22 cellular contexts compared by ENCODE assay signal in the genomic region with DNA sequence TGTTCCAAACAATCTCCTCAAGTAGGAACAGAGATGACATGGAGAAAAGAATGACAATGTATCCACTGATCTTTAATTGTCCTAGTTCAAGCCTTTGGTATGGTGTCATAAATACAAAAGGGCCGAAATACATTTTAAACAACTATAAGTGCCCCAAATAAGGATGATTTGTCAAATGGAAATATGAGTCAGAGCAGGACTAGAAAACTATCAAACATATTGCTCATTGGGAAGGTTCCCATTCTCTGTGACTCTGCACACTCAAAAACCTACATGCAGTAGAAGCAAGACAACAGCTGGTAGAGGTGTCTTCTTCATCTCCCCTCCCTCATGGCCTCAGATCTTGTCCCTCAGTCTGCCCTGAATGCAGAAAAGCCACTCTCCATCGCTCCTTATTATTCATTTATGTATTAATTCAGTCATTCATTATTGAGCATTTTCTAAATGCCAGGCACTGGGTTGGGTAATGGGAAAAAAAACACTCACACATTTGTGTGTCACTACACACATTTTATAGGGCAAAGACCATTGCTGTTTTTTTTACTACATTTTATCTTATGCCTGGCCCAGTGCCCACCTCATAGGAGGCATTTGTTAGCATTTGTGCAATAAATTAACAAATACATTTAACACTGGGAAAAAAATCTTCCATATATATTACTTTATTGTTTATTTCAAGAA. TPM values are rescaled to one million over a fixed set of nuclear protein-coding genes. Genes with fewer than 3 reads are reported as not detected.
A peak's percentile ranks its signal among the peaks of the same experiment; 100 is the strongest.
DNase-seq lines count a peak whose midpoint lies in the region; ATAC-seq and TF ChIP-seq lines count a peak whose summit lies in the region.
"Had no signal": no experiment of that assay in that cellular context is flagged by ENCODE, and none has a peak within 500 bp of the region (broad histone marks: within the 10 kb centered on the region; RNA-seq: fewer than 3 reads in every experiment).

No MANE protein-coding gene starts in this region.

- peaks cover 62% of the 10 kb centered on the region for H3K4me1 Mint-ChIP-seq in Calu3 (ENCODE audit: low read depth, unreplicated experiment)

- no TSS peak for BruUV-seq in Calu3 (replicated peaks; lab: Mats Ljungman, UMichigan)
- BruUV-seq in mammary epithelial cell (replicated peaks; lab: Mats Ljungman, UMichigan), result no TSS peak

- peak; percentile 20 for ATAC-seq in GM18502 (IDR thresholded peaks at IDR 0.05; ENCODE audit: poor library complexity, unreplicated experiment)
- ATAC-seq in HG03442 (IDR thresholded peaks at IDR 0.05; ENCODE audit: unreplicated experiment), result peak; percentile 27
- ATAC-seq in left lobe of liver, result no peak
- ATAC-seq in GM21529 (IDR thresholded peaks at IDR 0.05; ENCODE audit: unreplicated experiment), result no peak
- no peak for ATAC-seq in sciatic nerve
- ATAC-seq: body of pancreas, gastroesophageal sphincter, mucosa of descending colon had no signal

- DNase-seq in Calu3 (peak; percentile 35), mammary epithelial cell (no peak), left lobe of liver (ENCODE audit: low spot score) (no peak), sciatic nerve (ENCODE audit: low spot score) (no peak), AG08395 (ENCODE audit: low spot score) (no peak)
- DNase-seq: activated naive CD4-positive, alpha-beta T cell treated with anti-CD3 and anti-CD28 coated beads, Interleukin-2, amount 50 U/mL, for 16 hours; Caco-2; erythroblast; GOT3; mucosa of descending colon; NCI-H1048; NCI-H526 treated with DMSO at 0.1 percent for 48 hours; OCI-M1; testis had no signal

- no peaks in the 10 kb centered on the region for H3K27me3 ChIP-seq in mammary epithelial cell (ENCODE audit: insufficient read depth, low read length)
- H3K27me3 ChIP-seq: body of pancreas, gastroesophageal sphincter, testis had no signal

- H3K9me3 Mint-ChIP-seq in Calu3 (ENCODE audit: low read depth, unreplicated experiment), result peaks cover 3% of the 10 kb centered on the region
- H3K9me3 Mint-ChIP-seq: dendritic cell treated with granulocyte-macrophage colony-stimulating factor and Interleukin-4, amounts not matched to agents 40 ng/mL and 50 ng/mL, for 4 days had no signal

- CTCF ChIA-PET in Calu3 (lab: Charles Lee), result interaction anchor here (1.0 to 1.2 kb wide), 4 partner anchors 10 to 384 kb away, joined by 3 to 7 read pairs (median 4); no protein-coding TSS in a partner anchor
- CTCF ChIA-PET in mammary epithelial cell (lab: Charles Lee; ENCODE audit: low non-redundant PET), result no interaction called here

- H3K36me3 ChIP-seq in mammary epithelial cell (ENCODE audit: insufficient read depth, low read length), result no peaks in the 10 kb centered on the region
- H3K36me3 ChIP-seq: gastroesophageal sphincter had no signal

- H3K27me3 Mint-ChIP-seq in Calu3 (ENCODE audit: unreplicated experiment), result no peaks in the 10 kb centered on the region
- H3K27me3 Mint-ChIP-seq: dendritic cell treated with granulocyte-macrophage colony-stimulating factor and Interleukin-4, amounts not matched to agents 40 ng/mL and 50 ng/mL, for 4 days had no signal

- no peak for TF ChIP-seq CTCF in Calu3 (IDR thresholded peaks at IDR 0.05; ENCODE audit: unreplicated experiment)
- no peak for TF ChIP-seq CTCF in mammary epithelial cell (conservative IDR thresholded peaks at IDR 0.05 in 1 of 2, IDR thresholded peaks at IDR 0.05 in 1 of 2; ENCODE audit: extremely low read depth in 1 of 2, insufficient read depth in 1 of 2, low read depth in 1 of 2, low read length in 2 of 2)

- WGBS in mammary epithelial cell (ENCODE audit: low coverage, missing lambda C conversion rate), result 51% methylated on average over 2 of the region's 2 CpGs

- no peaks in the 10 kb centered on the region for H4K20me1 ChIP-seq in mammary epithelial cell (ENCODE audit: insufficient read depth, low read length)

- H3K4me3 ChIP-seq in mammary epithelial cell (replicated peaks in 1 of 3; ENCODE audit: insufficient read depth in 1 of 3, low read depth in 2 of 3, low read length in 3 of 3), result no peak overlapping the region
- H3K4me3 ChIP-seq: body of pancreas, gastroesophageal sphincter, mucosa of descending colon, testis had no signal

- H2AFZ ChIP-seq in mammary epithelial cell (ENCODE audit: low read depth, low read length), result no peak overlapping the region

- peak overlapping the region; percentile 13 for H3K4me3 Mint-ChIP-seq in Calu3 (ENCODE audit: low read depth, unreplicated experiment)
- H3K4me3 Mint-ChIP-seq: dendritic cell treated with granulocyte-macrophage colony-stimulating factor and Interleukin-4, amounts not matched to agents 40 ng/mL and 50 ng/mL, for 4 days had no signal

- intact Hi-C loops in Calu3 (cut with micrococcal nuclease; ENCODE audit: unreplicated experiment), result loop anchor here (2.0 kb wide), 1 partner anchor 158 kb away; no protein-coding TSS in a partner anchor
- intact Hi-C loops in mammary epithelial cell (cut with micrococcal nuclease), result no loop called here
- intact Hi-C loops in sciatic nerve (cut with DNase I), result no loop called here

- H3K4me2 ChIP-seq in mammary epithelial cell (ENCODE audit: insufficient read depth, low read depth, low read length), result peak overlapping the region; percentile 49

- H3K27ac ChIP-seq in mammary epithelial cell (ENCODE audit: insufficient read depth, low read depth, low read length), result peak overlapping the region; percentile 92
- H3K27ac ChIP-seq: gastroesophageal sphincter, testis had no signal

- H3K27ac Mint-ChIP-seq in Calu3 (ENCODE audit: unreplicated experiment), result peak overlapping the region; percentile 84
- H3K27ac Mint-ChIP-seq: dendritic cell treated with granulocyte-macrophage colony-stimulating factor and Interleukin-4, amounts not matched to agents 40 ng/mL and 50 ng/mL, for 4 days had no signal

- peaks cover 54% of the 10 kb centered on the region for H3K4me1 ChIP-seq in mammary epithelial cell (ENCODE audit: insufficient read depth, low read length)
- H3K4me1 ChIP-seq: Caco-2, gastroesophageal sphincter, testis had no signal

- H3K36me3 Mint-ChIP-seq in Calu3 (ENCODE audit: insufficient read depth, unreplicated experiment), result peaks cover 7% of the 10 kb centered on the region

- in situ Hi-C loops in mammary epithelial cell (cut with MboI; ENCODE audit: low sequenced_read_pairs in 2 of 2), result no loop called here

- peak overlapping the region; percentile 39 for H3K9ac ChIP-seq in mammary epithelial cell (ENCODE audit: insufficient read depth, low read length)

- dilution Hi-C loops in mammary epithelial cell (cut with HindIII; ENCODE audit: low sequenced_read_pairs), result no loop called here

- H3K79me2 ChIP-seq in mammary epithelial cell (ENCODE audit: insufficient read depth, low read length), result no peaks in the 10 kb centered on the region

- H3K9me3 ChIP-seq in mammary epithelial cell (replicated peaks; ENCODE audit: insufficient read depth, low read length), result no peaks in the 10 kb centered on the region
- H3K9me3 ChIP-seq: body of pancreas, Caco-2, gastroesophageal sphincter, mucosa of descending colon, testis had no signal

RNA-seq across cellular contexts. Expression of gene CA10, which starts 10.1 kb away (rescaled TPM):
- total RNA-seq in Calu3 (2022) (not detected in 2 replicates), mammary epithelial cell (under 1 TPM in 1 of 2 donors, not detected in 1; 0.85 TPM), left lobe of liver (not detected), sciatic nerve (not detected)
- 0.31 TPM for polyA plus RNA-seq in mammary epithelial cell
- not detected for polyA minus RNA-seq in mammary epithelial cell
- total RNA-seq: Caco-2; gastroesophageal sphincter; pulmonary artery endothelial cell; T-helper 2 cell treated with Interferon-gamma antibody and Interleukin-4, amounts not matched to agents 100 ng/mL and 5 ng/mL, for 36 hours had no signal

Comparison
In these comparisons a context has a peak if more than half of its experiments do, and no peak if none do; other contexts are left out.
1. ATAC-seq: peak in GM18502 (single experiment) and HG03442 (single experiment); none in left lobe of liver (single experiment), GM21529 (single experiment) and sciatic nerve (single experiment).